11 cellular contexts compared by ENCODE assay signal in genomic region chr15:96285306-96285705, GRCh38. TPM values are rescaled to one million over a fixed set of nuclear protein-coding genes. Genes with fewer than 3 reads are reported as not detected.
A peak's percentile ranks its signal among the peaks of the same experiment; 100 is the strongest.
DNase-seq lines count a peak whose midpoint lies in the region; ATAC-seq, FAIRE-seq and TF ChIP-seq lines count a peak whose summit lies in the region.
"Had no signal": no experiment of that assay in that cellular context is flagged by ENCODE, and none has a peak within 500 bp of the region (broad histone marks: within the 10 kb centered on the region; RNA-seq: fewer than 3 reads in every experiment).

No MANE protein-coding gene starts in this region.

- H3K36me3 ChIP-seq in upper lobe of right lung: no peaks in the 10 kb centered on the region
- H3K36me3 ChIP-seq: pancreas had no signal

- intact Hi-C loops in upper lobe of right lung (cut with DNase I): no loop called here

- H3K4me1 ChIP-seq in upper lobe of right lung: no peaks in the 10 kb centered on the region
- H3K4me1 ChIP-seq: pancreas had no signal

- H3K4me3 ChIP-seq in NB4 (ENCODE audit: low read depth, low read length): no peak overlapping the region
- no peak overlapping the region for H3K4me3 ChIP-seq in upper lobe of right lung
- H3K4me3 ChIP-seq: GM12878, pancreas had no signal

- no peaks in the 10 kb centered on the region for H3K9me3 ChIP-seq in upper lobe of right lung
- H3K9me3 ChIP-seq: pancreas had no signal

- TF ChIP-seq POLR2A in NB4 (IDR thresholded peaks at IDR 0.05; ENCODE audit: extremely low read depth, insufficient read length): no peak

- ATAC-seq in upper lobe of right lung (no peak), GM21528 (IDR thresholded peaks at IDR 0.05; ENCODE audit: low FRiP score, unreplicated experiment) (no peak)
- ATAC-seq: GM12878 had no signal

- TF ChIP-seq CTCF in NB4 (IDR thresholded peaks at IDR 0.05; ENCODE audit: low read depth, low read length): no peak
- TF ChIP-seq CTCF in upper lobe of right lung (IDR thresholded peaks at IDR 0.05): no peak

- DNase-seq in AG08395 (ENCODE audit: low spot score): peak; percentile 21
- DNase-seq in NB4 (ENCODE audit: low read depth): peak; percentile 77
- DNase-seq in mucosa of gallbladder (ENCODE audit: low spot score): peak; percentile 16
- DNase-seq in stimulated activated naive CD4-positive, alpha-beta T cell (lab: John Stamatoyannopoulos, UW): no peak
- DNase-seq in upper lobe of right lung: no peak
- DNase-seq in COLO668 (lab: John Stamatoyannopoulos, UW; ENCODE audit: unreplicated experiment): no peak
- DNase-seq: activated T-cell treated with anti-CD3 and anti-CD28 coated beads for 4 hours had no signal

- no peaks in the 10 kb centered on the region for H3K27me3 ChIP-seq in upper lobe of right lung
- H3K27me3 ChIP-seq: pancreas had no signal

- H3K27ac ChIP-seq in upper lobe of right lung: no peak overlapping the region
- H3K27ac ChIP-seq: pancreas had no signal

- FAIRE-seq in endometrium (lab: Jason Lieb, UNC): peak; percentile 98
- FAIRE-seq: GM12878, pancreas had no signal

RNA-seq across cellular contexts. Expression of gene NR2F2, which starts 45.2 kb away (rescaled TPM):
- total RNA-seq in mucosa of gallbladder: 288 TPM
- 88.1 TPM for total RNA-seq in upper lobe of right lung

Comparison
In these comparisons a context has a peak if more than half of its experiments do, and no peak if none do; other contexts are left out.
1. DNase-seq: peak in AG08395 (single experiment), NB4 (single experiment) and mucosa of gallbladder (single experiment); none in stimulated activated naive CD4-positive, alpha-beta T cell (0 of 6), upper lobe of right lung (single experiment) and COLO668 (single experiment).